16 cellular contexts compared by ENCODE assay signal in genomic region chr13:112674412-112675383, GRCh38. TPM values are rescaled to one million over a fixed set of nuclear protein-coding genes. Genes with fewer than 3 reads are reported as not detected.
A peak's percentile ranks its signal among the peaks of the same experiment; 100 is the strongest.
DNase-seq lines count a peak whose midpoint lies in the region; ATAC-seq and TF ChIP-seq lines count a peak whose summit lies in the region.
"Had no signal": no experiment of that assay in that cellular context is flagged by ENCODE, and none has a peak within 500 bp of the region (broad histone marks: within the 10 kb centered on the region; RNA-seq: fewer than 3 reads in every experiment).

No MANE protein-coding gene starts in this region.

- H4K8ac ChIP-seq in H9 (replicated peaks; ENCODE audit: insufficient read length, low read depth, low read length) = no peak overlapping the region

- no peak overlapping the region for H2BK120ac ChIP-seq in H9 (ENCODE audit: low read depth, low read length, poor library complexity, severe bottlenecking)

- H3K36me3 Mint-ChIP-seq in H9 (ENCODE audit: insufficient read depth in 1 of 3, low read depth in 3 of 3) (peaks cover 0 to 6% (median 3%) of the 10 kb centered on the region in 3 experiments; a peak in 2 of 7 replicates), natural killer cell (no peaks in the 10 kb centered on the region)
- H3K36me3 Mint-ChIP-seq in activated T-helper 17 cell treated with anti-CD3 and anti-CD28 coated beads, Interleukin-2, amount 50 U/mL, for 72 hours (ENCODE audit: low read depth) = no peaks in the 10 kb centered on the region
- H3K36me3 Mint-ChIP-seq: CD14-positive monocyte had no signal

- H2AFZ ChIP-seq in H9 (ENCODE audit: low read length) = no peak overlapping the region

- no peak overlapping the region for H3K9ac ChIP-seq in H9 (ENCODE audit: extremely low read depth, insufficient read length, low read length)

- no peak overlapping the region for H2BK15ac ChIP-seq in H9 (ENCODE audit: low read depth, low read length)

- H3K4ac ChIP-seq in H9 (ENCODE audit: low read depth, low read length) = no peak overlapping the region

- 63% methylated on average over 17 of the region's 17 CpGs for WGBS in right cardiac atrium
- no CpG with 5 or more reads among the region's 17 CpGs for WGBS in H9 (ENCODE audit: extremely low coverage, insufficient read length, low lambda C conversion rate)

- intact Hi-C loops in right cardiac atrium (cut with DNase I) = no loop called here
- intact Hi-C loops in cardiac septum (cut with DNase I) = no loop called here
- intact Hi-C loops in natural killer cell (cut with micrococcal nuclease) = no loop called here

- H3K4me1 ChIP-seq in right cardiac atrium (ENCODE audit: control insufficient read depth, insufficient read depth, low read length) (no peaks in the 10 kb centered on the region), H9 (ENCODE audit: insufficient read depth, low read length) (peaks cover 6% of the 10 kb centered on the region; the same call in 1 of the 2 replicates)

- no peak overlapping the region for H3K4me3 ChIP-seq in right cardiac atrium (ENCODE audit: low read length)
- H3K4me3 ChIP-seq: heart right ventricle had no signal

- no peak overlapping the region for H3K14ac ChIP-seq in H9 (ENCODE audit: insufficient read depth, low read length)

- H3K23ac ChIP-seq in H9 (ENCODE audit: insufficient read length, low read depth, low read length) = no peak overlapping the region

- no peak overlapping the region for H2BK20ac ChIP-seq in H9 (ENCODE audit: low read depth, low read length, poor library complexity, severe bottlenecking)

- no peaks in the 10 kb centered on the region for H3K9me3 ChIP-seq in right cardiac atrium (ENCODE audit: control insufficient read depth, low read length)
- H3K9me3 ChIP-seq in H9 (ENCODE audit: control insufficient read depth, low read depth, low read length) = no peaks in the 10 kb centered on the region
- H3K9me3 ChIP-seq: heart right ventricle had no signal

- no peak overlapping the region for H4K91ac ChIP-seq in H9 (ENCODE audit: insufficient read length, low read depth, low read length)

- H4K20me1 ChIP-seq in H9 (ENCODE audit: control insufficient read depth, insufficient read depth, insufficient read length) = no peaks in the 10 kb centered on the region

- no peak overlapping the region for H4K5ac ChIP-seq in H9 (ENCODE audit: insufficient read length, low read depth, low read length)

- H3K27ac ChIP-seq in right cardiac atrium (ENCODE audit: low read length) = no peak overlapping the region
- H3K27ac ChIP-seq in H9 (ENCODE audit: insufficient read length, low read depth, low read length) = no peak overlapping the region
- H3K27ac ChIP-seq: heart right ventricle had no signal

- H3K4me1 Mint-ChIP-seq in H9 = peaks cover 23 to 33% of the 10 kb centered on the region in 2 experiments
- H3K4me1 Mint-ChIP-seq in activated T-helper 17 cell treated with anti-CD3 and anti-CD28 coated beads, Interleukin-2, amount 50 U/mL, for 72 hours = peaks cover 12% of the 10 kb centered on the region
- H3K4me1 Mint-ChIP-seq in natural killer cell = no peaks in the 10 kb centered on the region

- H3K79me1 ChIP-seq in H9 (ENCODE audit: insufficient read depth, low read depth, low read length, poor library complexity, severe bottlenecking) = no peaks in the 10 kb centered on the region

- no peak overlapping the region for H3T11ph ChIP-seq in H9 (ENCODE audit: low read length)

- no peak for DNase-seq in right cardiac atrium
- no peak for DNase-seq in cardiac septum (ENCODE audit: low spot score)
- peak; percentile 26 for DNase-seq in H9
- DNase-seq in stimulated activated CD8-positive, alpha-beta memory T cell treated with anti-CD3 and anti-CD28 coated beads, Interleukin-4, amount 100 ng/mL, for 48 hours = peak; percentile 16
- no peak for DNase-seq in CD1c-positive myeloid dendritic cell (ENCODE audit: extremely low spot score)
- DNase-seq in AG08396 (ENCODE audit: low spot score) = no peak
- no peak for DNase-seq in natural killer cell
- DNase-seq: heart right ventricle; Karpas-422; NCI-H1694 treated with DMSO at 0.1 percent for 48 hours; NCI-H82; stimulated activated CD4-positive, alpha-beta T cell treated with anti-CD3 and anti-CD28 coated beads, Interleukin-12 subunit alpha, Interleukin-12 subunit beta, amount 100 ng/mL, for 4 hours had no signal

- H3K27ac Mint-ChIP-seq in H9 = no peak overlapping the region; a peak in 1 of 7 replicates
- no peak overlapping the region for H3K27ac Mint-ChIP-seq in activated T-helper 17 cell treated with anti-CD3 and anti-CD28 coated beads, Interleukin-2, amount 50 U/mL, for 72 hours
- H3K27ac Mint-ChIP-seq in natural killer cell = no peak overlapping the region
- H3K27ac Mint-ChIP-seq: CD14-positive monocyte; dendritic cell treated with granulocyte-macrophage colony-stimulating factor and Interleukin-4, amounts not matched to agents 40 ng/mL and 50 ng/mL, for 4 days had no signal

- no peak overlapping the region for H2BK12ac ChIP-seq in H9 (ENCODE audit: insufficient read length, low read depth, low read length)

- H3K4me3 Mint-ChIP-seq in H9 = no peak overlapping the region
- H3K4me3 Mint-ChIP-seq in activated T-helper 17 cell treated with anti-CD3 and anti-CD28 coated beads, Interleukin-2, amount 50 U/mL, for 72 hours = peak overlapping the region; percentile 17
- no peak overlapping the region for H3K4me3 Mint-ChIP-seq in natural killer cell
- H3K4me3 Mint-ChIP-seq: CD14-positive monocyte; dendritic cell treated with granulocyte-macrophage colony-stimulating factor and Interleukin-4, amounts not matched to agents 40 ng/mL and 50 ng/mL, for 4 days had no signal

- peaks cover 9 to 12% of the 10 kb centered on the region in 2 experiments for H3K9me3 Mint-ChIP-seq in H9
- no peaks in the 10 kb centered on the region for H3K9me3 Mint-ChIP-seq in activated T-helper 17 cell treated with anti-CD3 and anti-CD28 coated beads, Interleukin-2, amount 50 U/mL, for 72 hours
- H3K9me3 Mint-ChIP-seq in natural killer cell = no peaks in the 10 kb centered on the region
- H3K9me3 Mint-ChIP-seq: activated T-helper 2 cell treated with anti-CD3 and anti-CD28 coated beads, Interferon-gamma antibody, Interleukin-2, Interleukin-4, amounts not matched to agents 10 μg/mL and 5 μg/mL and 100 μg/mL, durations not matched to agents 14 hours and 24 hours and 36 hours; dendritic cell treated with granulocyte-macrophage colony-stimulating factor and Interleukin-4, amounts not matched to agents 40 ng/mL and 50 ng/mL, for 4 days had no signal

- H3K4me2 ChIP-seq in H9 (ENCODE audit: insufficient read depth, insufficient read length, low read length) = no peak overlapping the region

- H2AK5ac ChIP-seq in H9 (ENCODE audit: insufficient read length, low read length) = no peak overlapping the region

- H3K56ac ChIP-seq in H9 (ENCODE audit: insufficient read length, low read depth, low read length) = no peak overlapping the region

- no peak overlapping the region for H2BK5ac ChIP-seq in H9 (ENCODE audit: insufficient read length, low read length)

- H3K18ac ChIP-seq in H9 (ENCODE audit: insufficient read length, low read depth, low read length) = no peak overlapping the region

- no peak for TF ChIP-seq CTCF in H9 (conservative IDR thresholded peaks at IDR 0.05)
- TF ChIP-seq CTCF in natural killer cell (IDR thresholded peaks at IDR 0.05) = no peak

- ATAC-seq in right cardiac atrium (peak; percentile 54 to 78), natural killer cell (no peak)
- ATAC-seq in activated T-helper 17 cell treated with anti-CD3 and anti-CD28 coated beads, Interleukin-2, amount 50 U/mL, for 72 hours (replicated peaks) = peak; percentile 60

- no peaks in the 10 kb centered on the region for H3K27me3 ChIP-seq in right cardiac atrium (ENCODE audit: control insufficient read depth, insufficient read depth)
- H3K27me3 ChIP-seq in H9 (ENCODE audit: insufficient read depth, low read length) = no peaks in the 10 kb centered on the region

- peaks cover 13% of the 10 kb centered on the region for H3K27me3 Mint-ChIP-seq in H9 (ENCODE audit: low read depth)
- H3K27me3 Mint-ChIP-seq in activated T-helper 17 cell treated with anti-CD3 and anti-CD28 coated beads, Interleukin-2, amount 50 U/mL, for 72 hours = peaks cover 3% of the 10 kb centered on the region
- H3K27me3 Mint-ChIP-seq in natural killer cell (ENCODE audit: low read depth in 2 of 2) = peaks cover 19 to 25% of the 10 kb centered on the region in 2 donors

- H3K23me2 ChIP-seq in H9 (ENCODE audit: insufficient read length, low read depth, low read length, poor library complexity, severe bottlenecking) = no peaks in the 10 kb centered on the region

- no peaks in the 10 kb centered on the region for H3K79me2 ChIP-seq in H9 (ENCODE audit: insufficient read depth, low read length)

RNA-seq across cellular contexts. Expression of gene ATP11A, which starts 15.1 kb away (rescaled TPM):
- 100 to 1,000 TPM in 1 of 4 donors, 10 to 100 TPM in 3; 53.7 to 100 (median 87.8) TPM for total RNA-seq in right cardiac atrium
- 19.5 TPM for polyA plus RNA-seq in right cardiac atrium
- total RNA-seq in cardiac septum = 96.5 TPM
- 61.6 and 65.3 TPM in 2 replicates for total RNA-seq in H9 (2021)
- 10 to 100 TPM; 39.7 to 48.6 TPM for total RNA-seq in activated T-helper 17 cell treated with anti-CD3 and anti-CD28 coated beads, Interleukin-2, amount 50 U/mL, for 72 hours
- total RNA-seq in natural killer cell = 10 to 100 TPM; 47.1 to 68.6 (median 50.7) TPM

Comparison
In these comparisons a context has a peak if more than half of its experiments do, and no peak if none do; other contexts are left out.
1. ATAC-seq: peak in right cardiac atrium (2 of 2) and activated T-helper 17 cell treated with anti-CD3 and anti-CD28 coated beads, Interleukin-2, amount 50 U/mL, for 72 hours (single experiment); none in natural killer cell (0 of 3).
2. DNase-seq: peak in H9 (single experiment) and stimulated activated CD8-positive, alpha-beta memory T cell treated with anti-CD3 and anti-CD28 coated beads, Interleukin-4, amount 100 ng/mL, for 48 hours (single experiment); none in right cardiac atrium (0 of 3), cardiac septum (single experiment), CD1c-positive myeloid dendritic cell (single experiment), AG08396 (single experiment) and natural killer cell (single experiment).